Comparison of ENCODE assay signal across 34 cellular contexts in genomic region chr3:10136426-10137005, GRCh38. TPM values are rescaled to one million over a fixed set of nuclear protein-coding genes. Genes with fewer than 3 reads are reported as not detected.
"Had no signal": no experiment of that assay in that cellular context is flagged by ENCODE, and none has a peak within 500 bp of the region (broad histone marks: within the 10 kb centered on the region; RNA-seq: fewer than 3 reads in every experiment).

No MANE protein-coding gene starts in this region.

- H3K27ac Mint-ChIP-seq: activated B cell treated with CpG ODN at 0.5 μM for 24 hours; activated CD4-positive, alpha-beta memory T cell treated with anti-CD3 and anti-CD28 coated beads for 36 hours; activated CD8-positive, alpha-beta memory T cell treated with anti-CD3 and anti-CD28 coated beads, Interleukin-2, amount 10 ng/mL, durations not matched to agents 7 days and 5 days; activated CD8-positive, alpha-beta T cell treated with anti-CD3 and anti-CD28 coated beads, Interleukin-2, amount 10 ng/mL, durations not matched to agents 7 days and 5 days; activated naive CD4-positive, alpha-beta T cell treated with anti-CD3 and anti-CD28 coated beads for 36 hours; activated naive CD4-positive, alpha-beta T cell treated with anti-CD3 and anti-CD28 coated beads, Interleukin-2, amount 50 U/mL, for 24 hours; activated naive CD8-positive, alpha-beta T cell treated with anti-CD3 and anti-CD28 coated beads for 36 hours; activated naive CD8-positive, alpha-beta T cell treated with anti-CD3 and anti-CD28 coated beads, Interleukin-2, amount 50 U/mL, for 24 hours; activated T-helper 1 cell treated with anti-CD3 and anti-CD28 coated beads, Interleukin-12 subunit alpha, Interleukin-12 subunit beta, Interleukin-2, Interleukin-4 antibody, amounts not matched to agents 30 ng/mL and 10 ng/mL and 1 ng/mL, durations not matched to agents 14 hours and 24 hours and 36 hours; activated T-helper 2 cell treated with anti-CD3 and anti-CD28 coated beads, Interferon-gamma antibody, Interleukin-2, Interleukin-4, amounts not matched to agents 10 μg/mL and 5 μg/mL and 100 μg/mL, durations not matched to agents 14 hours and 24 hours and 36 hours; effector memory CD8-positive, alpha-beta T cell; T-helper 17 cell; T-helper 2 cell treated with Interferon-gamma antibody and Interleukin-4, amounts not matched to agents 5 μg/mL and 100 μg/mL, for 36 hours had no signal

- H3K4me1 ChIP-seq: adrenal gland, body of pancreas, esophagus muscularis mucosa, foreskin keratinocyte had no signal

- ATAC-seq: activated CD4-positive, CD25-positive, alpha-beta regulatory T cell treated with anti-CD3 and anti-CD28 coated beads, Interleukin-2, amount 50 U/mL, for 24 hours; activated CD8-positive, alpha-beta memory T cell treated with anti-CD3 and anti-CD28 coated beads, Interleukin-2, amount 10 ng/mL, durations not matched to agents 7 days and 5 days; activated CD8-positive, alpha-beta T cell treated with anti-CD3 and anti-CD28 coated beads, Interleukin-2, amount 10 ng/mL, durations not matched to agents 7 days and 5 days; activated naive CD8-positive, alpha-beta T cell treated with anti-CD3 and anti-CD28 coated beads, Interleukin-2, amount 50 U/mL, for 24 hours; body of pancreas; effector memory CD8-positive, alpha-beta T cell; foreskin keratinocyte; gastroesophageal sphincter; heart right ventricle; T-helper 17 cell had no signal

- H3K36me3 ChIP-seq: adrenal gland, esophagus muscularis mucosa, gastroesophageal sphincter, heart right ventricle, WERI-Rb-1 had no signal

- H3K4me3 ChIP-seq: adrenal gland, body of pancreas, esophagus muscularis mucosa, gastroesophageal sphincter, heart right ventricle had no signal

- H3K4me3 Mint-ChIP-seq: activated B cell treated with CpG ODN at 0.5 μM for 24 hours; activated CD4-positive, alpha-beta memory T cell treated with anti-CD3 and anti-CD28 coated beads for 36 hours; activated CD8-positive, alpha-beta memory T cell treated with anti-CD3 and anti-CD28 coated beads, Interleukin-2, amount 10 ng/mL, durations not matched to agents 7 days and 5 days; activated CD8-positive, alpha-beta T cell treated with anti-CD3 and anti-CD28 coated beads, Interleukin-2, amount 10 ng/mL, durations not matched to agents 7 days and 5 days; activated naive CD4-positive, alpha-beta T cell treated with anti-CD3 and anti-CD28 coated beads for 36 hours; activated naive CD4-positive, alpha-beta T cell treated with anti-CD3 and anti-CD28 coated beads, Interleukin-2, amount 50 U/mL, for 24 hours; activated naive CD8-positive, alpha-beta T cell treated with anti-CD3 and anti-CD28 coated beads for 36 hours; activated naive CD8-positive, alpha-beta T cell treated with anti-CD3 and anti-CD28 coated beads, Interleukin-2, amount 50 U/mL, for 24 hours; activated T-helper 1 cell treated with anti-CD3 and anti-CD28 coated beads, Interleukin-12 subunit alpha, Interleukin-12 subunit beta, Interleukin-2, Interleukin-4 antibody, amounts not matched to agents 30 ng/mL and 10 ng/mL and 1 ng/mL, durations not matched to agents 14 hours and 24 hours and 36 hours; effector memory CD8-positive, alpha-beta T cell; T-helper 17 cell; T-helper 2 cell treated with Interferon-gamma antibody and Interleukin-4, amounts not matched to agents 5 μg/mL and 100 μg/mL, for 36 hours had no signal

- H3K9me3 Mint-ChIP-seq: activated CD4-positive, alpha-beta memory T cell treated with anti-CD3 and anti-CD28 coated beads for 36 hours; activated naive CD4-positive, alpha-beta T cell treated with anti-CD3 and anti-CD28 coated beads for 36 hours; activated naive CD4-positive, alpha-beta T cell treated with anti-CD3 and anti-CD28 coated beads, Interleukin-2, amount 50 U/mL, for 24 hours; activated naive CD8-positive, alpha-beta T cell treated with anti-CD3 and anti-CD28 coated beads for 36 hours; activated naive CD8-positive, alpha-beta T cell treated with anti-CD3 and anti-CD28 coated beads, Interleukin-2, amount 50 U/mL, for 24 hours; activated T-helper 1 cell treated with anti-CD3 and anti-CD28 coated beads, Interleukin-12 subunit alpha, Interleukin-12 subunit beta, Interleukin-2, Interleukin-4 antibody, amounts not matched to agents 30 ng/mL and 10 ng/mL and 1 ng/mL, durations not matched to agents 14 hours and 24 hours and 36 hours; activated T-helper 2 cell treated with anti-CD3 and anti-CD28 coated beads, Interferon-gamma antibody, Interleukin-2, Interleukin-4, amounts not matched to agents 10 μg/mL and 5 μg/mL and 100 μg/mL, durations not matched to agents 14 hours and 24 hours and 36 hours; effector memory CD8-positive, alpha-beta T cell; T-helper 2 cell treated with Interferon-gamma antibody and Interleukin-4, amounts not matched to agents 5 μg/mL and 100 μg/mL, for 36 hours had no signal

- H3K4me1 Mint-ChIP-seq: activated naive CD4-positive, alpha-beta T cell treated with anti-CD3 and anti-CD28 coated beads, Interleukin-2, amount 50 U/mL, for 24 hours; T-helper 17 cell had no signal

- DNase-seq: activated B cell treated with CpG ODN at 0.5 μM for 24 hours; activated CD4-positive, alpha-beta memory T cell treated with anti-CD3 and anti-CD28 coated beads for 36 hours; activated CD8-positive, alpha-beta memory T cell treated with anti-CD3 and anti-CD28 coated beads, Interleukin-2, amount 10 ng/mL, durations not matched to agents 7 days and 5 days; activated CD8-positive, alpha-beta memory T cell treated with anti-CD3 and anti-CD28 coated beads, Interleukin-2, amount 50 U/mL, for 4 hours; activated CD8-positive, alpha-beta T cell treated with anti-CD3 and anti-CD28 coated beads, Interleukin-2, amount 10 ng/mL, durations not matched to agents 7 days and 5 days; activated effector memory CD4-positive, alpha-beta T cell treated with anti-CD3 and anti-CD28 coated beads, Interleukin-2, amount 50 U/mL, for 16 hours; activated naive CD4-positive, alpha-beta T cell treated with anti-CD3 and anti-CD28 coated beads for 36 hours; activated naive CD8-positive, alpha-beta T cell treated with anti-CD3 and anti-CD28 coated beads, Interleukin-2, amount 50 U/mL, for 24 hours; activated T-cell treated with anti-CD3 and anti-CD28 coated beads, Interleukin-2, amount 50 U/mL, for 1 hour; adrenal gland; amygdala; aorta; body of pancreas; caudate nucleus; cortex of kidney; dermis blood vessel endothelial cell; effector CD4-positive, alpha-beta T cell; effector memory CD8-positive, alpha-beta T cell; heart right ventricle; T-helper 17 cell; T1000; WERI-Rb-1 had no signal

- H3K27me3 Mint-ChIP-seq: activated B cell treated with CpG ODN at 0.5 μM for 24 hours; activated CD4-positive, alpha-beta memory T cell treated with anti-CD3 and anti-CD28 coated beads for 36 hours; activated CD8-positive, alpha-beta memory T cell treated with anti-CD3 and anti-CD28 coated beads, Interleukin-2, amount 10 ng/mL, durations not matched to agents 7 days and 5 days; activated naive CD4-positive, alpha-beta T cell treated with anti-CD3 and anti-CD28 coated beads, Interleukin-2, amount 50 U/mL, for 24 hours; activated naive CD8-positive, alpha-beta T cell treated with anti-CD3 and anti-CD28 coated beads for 36 hours; activated naive CD8-positive, alpha-beta T cell treated with anti-CD3 and anti-CD28 coated beads, Interleukin-2, amount 50 U/mL, for 24 hours; effector memory CD8-positive, alpha-beta T cell; T-helper 17 cell had no signal

- H3K27me3 ChIP-seq: adrenal gland, body of pancreas, esophagus muscularis mucosa, foreskin keratinocyte, gastroesophageal sphincter, heart right ventricle had no signal

- H3K9me3 ChIP-seq: adrenal gland, body of pancreas, esophagus muscularis mucosa, gastroesophageal sphincter, heart right ventricle had no signal

- H3K27ac ChIP-seq: adrenal gland, body of pancreas, esophagus muscularis mucosa, foreskin keratinocyte, gastroesophageal sphincter, heart right ventricle, WERI-Rb-1 had no signal

- H3K36me3 Mint-ChIP-seq: activated CD4-positive, alpha-beta memory T cell treated with anti-CD3 and anti-CD28 coated beads for 36 hours; activated CD8-positive, alpha-beta memory T cell treated with anti-CD3 and anti-CD28 coated beads, Interleukin-2, amount 10 ng/mL, durations not matched to agents 7 days and 5 days; activated naive CD4-positive, alpha-beta T cell treated with anti-CD3 and anti-CD28 coated beads, Interleukin-2, amount 50 U/mL, for 24 hours; activated naive CD8-positive, alpha-beta T cell treated with anti-CD3 and anti-CD28 coated beads for 36 hours had no signal

RNA-seq across cellular contexts. Expression of gene FANCD2OS, which starts 28.5 kb away (rescaled TPM):
- total RNA-seq: activated B cell treated with CpG ODN at 0.5 μM for 24 hours; activated CD4-positive, alpha-beta memory T cell treated with anti-CD3 and anti-CD28 coated beads for 36 hours; activated CD8-positive, alpha-beta memory T cell treated with anti-CD3 and anti-CD28 coated beads for 36 hours; activated CD8-positive, alpha-beta memory T cell treated with anti-CD3 and anti-CD28 coated beads, Interleukin-2, amount 10 ng/mL, durations not matched to agents 7 days and 5 days; activated CD8-positive, alpha-beta T cell treated with anti-CD3 and anti-CD28 coated beads, Interleukin-2, amount 10 ng/mL, durations not matched to agents 7 days and 5 days; activated naive CD4-positive, alpha-beta T cell treated with anti-CD3 and anti-CD28 coated beads for 36 hours; activated naive CD8-positive, alpha-beta T cell treated with anti-CD3 and anti-CD28 coated beads for 36 hours; activated T-helper 1 cell treated with anti-CD3 and anti-CD28 coated beads, Interleukin-12 subunit alpha, Interleukin-12 subunit beta, Interleukin-2, Interleukin-4 antibody, amounts not matched to agents 30 ng/mL and 10 ng/mL and 1 ng/mL, durations not matched to agents 14 hours and 24 hours and 36 hours; activated T-helper 2 cell treated with anti-CD3 and anti-CD28 coated beads, Interferon-gamma antibody, Interleukin-2, Interleukin-4, amounts not matched to agents 10 μg/mL and 5 μg/mL and 100 μg/mL, durations not matched to agents 14 hours and 24 hours and 36 hours; adrenal gland; aorta; body of pancreas; chondrocyte; dermis blood vessel endothelial cell; esophagus muscularis mucosa; foreskin keratinocyte; glomerular endothelial cell; heart right ventricle; T-helper 17 cell had no signal
- polyA plus RNA-seq: adrenal gland, aorta, foreskin keratinocyte, heart right ventricle had no signal
